ENCODE assay signal across 8 cellular contexts in the genomic region with DNA sequence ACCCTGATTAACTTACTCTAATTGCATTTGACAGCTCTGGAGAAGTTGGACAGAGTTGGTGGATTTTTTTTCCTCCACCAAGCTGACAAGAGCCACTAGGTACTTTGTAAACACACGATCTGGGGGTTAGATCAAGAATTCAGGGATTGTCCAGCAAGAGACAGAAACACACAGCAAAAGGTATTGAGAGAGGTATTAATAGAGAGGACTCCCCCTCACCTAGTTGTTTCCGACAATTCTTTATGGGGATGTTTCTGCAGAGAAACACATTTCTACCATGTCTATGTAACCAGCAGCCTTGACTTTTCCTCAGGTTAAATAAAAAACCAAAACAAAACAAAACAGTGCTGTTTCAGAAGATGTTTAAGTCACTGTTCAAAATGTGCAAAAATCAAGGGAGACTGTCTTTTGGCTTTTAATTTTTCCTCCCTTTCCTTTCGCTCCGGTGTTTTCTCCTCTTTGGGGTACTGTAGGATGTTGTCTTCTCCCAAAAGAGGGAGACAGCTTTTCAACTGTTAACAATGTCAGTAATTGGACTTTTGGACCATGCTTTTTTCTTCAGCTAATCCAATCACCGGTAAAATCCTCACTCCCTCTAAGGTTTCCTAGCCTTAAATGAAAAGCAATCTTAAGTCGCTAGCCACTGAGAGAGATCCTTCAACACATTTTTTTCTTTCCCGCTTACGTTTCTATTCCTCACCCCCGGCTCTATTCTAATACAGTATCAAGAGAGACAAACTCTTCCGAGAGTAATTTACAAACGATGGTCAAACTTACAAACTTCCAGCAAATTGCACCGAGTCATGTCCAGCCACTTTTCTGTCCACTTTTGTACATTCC. TPM values are rescaled to one million over a fixed set of nuclear protein-coding genes. Genes with fewer than 3 reads are reported as not detected.
DNase-seq lines count a peak whose midpoint lies in the region; ATAC-seq, FAIRE-seq and TF ChIP-seq lines count a peak whose summit lies in the region.

No MANE protein-coding gene starts in this region.

- DNase-seq in HFF-Myc (ENCODE audit: extremely low read depth, low read depth), result no peak
- no peak for DNase-seq in fibroblast of mammary gland (ENCODE audit: low read depth)
- no peak for DNase-seq in pancreas
- no peak for DNase-seq in GOT3 (lab: John Stamatoyannopoulos, UW)
- no peak for DNase-seq in T1000 (lab: John Stamatoyannopoulos, UW)
- DNase-seq in stimulated activated CD4-positive, alpha-beta T cell treated with anti-CD3 and anti-CD28 coated beads, Interleukin-12 subunit alpha, Interleukin-12 subunit beta, amount 100 ng/mL, for 4 hours, result no peak

- ATAC-seq in pancreas (peak in 2 of 4 donors; percentile 1 to 3), GM19324 (IDR thresholded peaks at IDR 0.05; ENCODE audit: low FRiP score, unreplicated experiment) (no peak)

- H3K36me3 ChIP-seq in SU-DHL-6 (ENCODE audit: low read length) (no peaks in the 10 kb centered on the region), pancreas (no peaks in the 10 kb centered on the region)

- 4% methylated on average over 12 of the region's 12 CpGs for WGBS in pancreas, 2 donors

- H3K4me2 ChIP-seq in SU-DHL-6 (ENCODE audit: low read depth, low read length, poor library complexity, severe bottlenecking), result peak overlapping the region; percentile 91

- no peaks in the 10 kb centered on the region for H4K20me1 ChIP-seq in SU-DHL-6 (ENCODE audit: low read depth, low read length)

- H3K9me3 ChIP-seq in SU-DHL-6 (ENCODE audit: insufficient read depth, low read length) (no peaks in the 10 kb centered on the region), pancreas (no peaks in the 10 kb centered on the region)

- no peaks in the 10 kb centered on the region for H3F3A ChIP-seq in SU-DHL-6 (ENCODE audit: insufficient read depth)

- no peak for FAIRE-seq in pancreas (lab: Jason Lieb, UNC)

- TF ChIP-seq CTCF in HFF-Myc (IDR thresholded peaks at IDR 0.05; ENCODE audit: low read depth, low read length, missing control alignments) (no peak), SU-DHL-6 (IDR thresholded peaks at IDR 0.05; ENCODE audit: insufficient read depth, low read length, poor library complexity, severe bottlenecking) (no peak), fibroblast of mammary gland (conservative IDR thresholded peaks at IDR 0.05; ENCODE audit: control insufficient read depth, insufficient read depth, low read depth, low read length) (no peak), pancreas (IDR thresholded peaks at IDR 0.05) (no peak)

- no peaks in the 10 kb centered on the region for H3K9me2 ChIP-seq in SU-DHL-6 (replicated peaks; ENCODE audit: insufficient read depth, low read length)

- intact Hi-C loops in pancreas (cut with DNase I), result no loop called here

- H3K4me1 ChIP-seq in pancreas, result peaks cover 0 to 10% (median 7%) of the 10 kb centered on the region in 3 donors

- H3K79me2 ChIP-seq in SU-DHL-6 (ENCODE audit: insufficient read depth, low read length), result no peaks in the 10 kb centered on the region

- no peaks in the 10 kb centered on the region for H3K27me3 ChIP-seq in SU-DHL-6 (ENCODE audit: low read length)
- no peaks in the 10 kb centered on the region for H3K27me3 ChIP-seq in pancreas

- H2AFZ ChIP-seq in SU-DHL-6 (ENCODE audit: low read depth, low read length, severe bottlenecking), result peak overlapping the region; percentile 96

- no peak overlapping the region for H3K27ac ChIP-seq in SU-DHL-6 (ENCODE audit: low read depth, low read length)
- peak overlapping the region in 3 of 4 donors; percentile 42 to 78 (median 78) for H3K27ac ChIP-seq in pancreas

- peak overlapping the region; percentile 66 for H3K4me3 ChIP-seq in HFF-Myc (replicated peaks; ENCODE audit: low read depth, low read length)
- H3K4me3 ChIP-seq in SU-DHL-6 (ENCODE audit: insufficient read depth, low read length, poor library complexity, severe bottlenecking), result peak overlapping the region; percentile 69
- peak overlapping the region; percentile 96 for H3K4me3 ChIP-seq in fibroblast of mammary gland (ENCODE audit: control insufficient read depth, low read depth, low read length)
- H3K4me3 ChIP-seq in pancreas, result peak overlapping the region; percentile 29 to 56 (median 40)

- peak overlapping the region; percentile 58 for H3K9ac ChIP-seq in SU-DHL-6 (ENCODE audit: low read length)

RNA-seq across cellular contexts. Expression of gene MAML2, which starts 0.6 kb away (rescaled TPM):
- total RNA-seq in pancreas, result 10 to 100 TPM in 1 of 6 donors, 1 to 10 TPM in 5; 3.1 to 11.8 (median 4.9) TPM
- polyA plus RNA-seq in pancreas, result 1 to 10 TPM; 2.4 to 3.2 TPM

RNA-seq across cellular contexts. Expression of gene CCDC82, which starts 47.4 kb away (rescaled TPM):
- total RNA-seq in pancreas, result 10 to 100 TPM in 3 of 6 donors, 1 to 10 TPM in 3; 5.5 to 12.0 (median 8.3) TPM
- 10 to 100 TPM in 1 of 2 donors, 1 to 10 TPM in 1; 9.9 to 18.2 TPM for polyA plus RNA-seq in pancreas

RNA-seq across cellular contexts. Expression of gene JRKL, which starts 47.5 kb away (rescaled TPM):
- total RNA-seq in pancreas, result 1 to 10 TPM; 2.0 to 7.0 (median 3.1) TPM
- polyA plus RNA-seq in pancreas, result 1 to 10 TPM; 2.5 to 3.7 TPM

Comparison
In these comparisons a context has a peak if more than half of its experiments do, and no peak if none do; other contexts are left out.
1. H3K4me3 ChIP-seq: peak in every context shown above with its lines; median percentile 96 in fibroblast of mammary gland; 69 in SU-DHL-6; 66 in HFF-Myc; 40 in pancreas.